20 cellular contexts compared by ENCODE assay signal in genomic region chr17:76827736-76828135, GRCh38. TPM values are rescaled to one million over a fixed set of nuclear protein-coding genes. Genes with fewer than 3 reads are reported as not detected.
"Had no signal": no experiment of that assay in that cellular context is flagged by ENCODE, and none has a peak within 500 bp of the region (broad histone marks: within the 10 kb centered on the region; RNA-seq: fewer than 3 reads in every experiment).

No MANE protein-coding gene starts in this region.

- H3K36me3 Mint-ChIP-seq: activated naive CD4-positive, alpha-beta T cell treated with anti-CD3 and anti-CD28 coated beads, Interleukin-2, amount 50 U/mL, for 24 hours had no signal

- H3K4me1 Mint-ChIP-seq: activated B cell treated with CpG ODN at 0.5 μM for 24 hours had no signal

- H3K27ac ChIP-seq: breast epithelium, KMS-11, RWPE1 had no signal

- H3K27me3 ChIP-seq: breast epithelium had no signal

- H3K4me3 ChIP-seq: breast epithelium had no signal

- H3K27ac Mint-ChIP-seq: activated B cell treated with CpG ODN at 0.5 μM for 24 hours; activated CD4-positive, alpha-beta memory T cell treated with anti-CD3 and anti-CD28 coated beads, Interleukin-2, amount 10 ng/mL, durations not matched to agents 7 days and 5 days; activated CD4-positive, alpha-beta T cell treated with anti-CD3 and anti-CD28 coated beads, Interleukin-2, amount 10 ng/mL, durations not matched to agents 7 days and 5 days; activated naive CD4-positive, alpha-beta T cell treated with anti-CD3 and anti-CD28 coated beads, Interleukin-2, amount 50 U/mL, for 24 hours; T-helper 17 cell had no signal

- H3K4me2 ChIP-seq: KMS-11 had no signal

- DNase-seq: activated B cell treated with CpG ODN at 0.5 μM for 24 hours; activated CD4-positive, alpha-beta memory T cell treated with anti-CD3 and anti-CD28 coated beads, Interleukin-2, amount 10 ng/mL, durations not matched to agents 7 days and 5 days; activated CD4-positive, alpha-beta T cell treated with anti-CD3 and anti-CD28 coated beads, Interleukin-2, amount 10 ng/mL, durations not matched to agents 7 days and 5 days; aorta; MM.1S; NCI-H1105 treated with DMSO at 0.1 percent for 48 hours; NCI-H1436 treated with DMSO at 0.1 percent for 48 hours; NCI-H187 treated with DMSO at 0.1 percent for 48 hours; NCI-H2081 treated with DMSO at 0.1 percent for 48 hours; NCI-H524 treated with DMSO at 0.1 percent for 48 hours; NCI-H774; OCI-M1; SHP77 treated with DMSO at 0.1 percent for 48 hours; T-helper 17 cell; T-helper 9 cell had no signal

- H3K36me3 ChIP-seq: breast epithelium had no signal

- H3K9me3 Mint-ChIP-seq: activated B cell treated with CpG ODN at 0.5 μM for 24 hours; activated CD4-positive, alpha-beta memory T cell treated with anti-CD3 and anti-CD28 coated beads, Interleukin-2, amount 10 ng/mL, durations not matched to agents 7 days and 5 days; activated CD4-positive, alpha-beta T cell treated with anti-CD3 and anti-CD28 coated beads, Interleukin-2, amount 10 ng/mL, durations not matched to agents 7 days and 5 days; activated naive CD4-positive, alpha-beta T cell treated with anti-CD3 and anti-CD28 coated beads, Interleukin-2, amount 50 U/mL, for 24 hours had no signal

- H3K4me1 ChIP-seq: breast epithelium had no signal

- H3K27me3 Mint-ChIP-seq: activated CD4-positive, alpha-beta T cell treated with anti-CD3 and anti-CD28 coated beads, Interleukin-2, amount 10 ng/mL, durations not matched to agents 7 days and 5 days; activated naive CD4-positive, alpha-beta T cell treated with anti-CD3 and anti-CD28 coated beads, Interleukin-2, amount 50 U/mL, for 24 hours had no signal

- H3K9ac ChIP-seq: KMS-11 had no signal

- ATAC-seq: Panc1, T-helper 17 cell had no signal

- H3K4me3 Mint-ChIP-seq: activated B cell treated with CpG ODN at 0.5 μM for 24 hours; activated CD4-positive, alpha-beta memory T cell treated with anti-CD3 and anti-CD28 coated beads, Interleukin-2, amount 10 ng/mL, durations not matched to agents 7 days and 5 days; activated CD4-positive, alpha-beta T cell treated with anti-CD3 and anti-CD28 coated beads, Interleukin-2, amount 10 ng/mL, durations not matched to agents 7 days and 5 days; activated naive CD4-positive, alpha-beta T cell treated with anti-CD3 and anti-CD28 coated beads, Interleukin-2, amount 50 U/mL, for 24 hours; T-helper 17 cell had no signal

- H3K9me3 ChIP-seq: breast epithelium had no signal

RNA-seq across cellular contexts. Expression of gene MGAT5B, which starts 40.5 kb away (rescaled TPM):
- polyA plus RNA-seq: aorta had no signal
